Comparison of ENCODE assay signal across 1 cellular context in the genomic region with DNA sequence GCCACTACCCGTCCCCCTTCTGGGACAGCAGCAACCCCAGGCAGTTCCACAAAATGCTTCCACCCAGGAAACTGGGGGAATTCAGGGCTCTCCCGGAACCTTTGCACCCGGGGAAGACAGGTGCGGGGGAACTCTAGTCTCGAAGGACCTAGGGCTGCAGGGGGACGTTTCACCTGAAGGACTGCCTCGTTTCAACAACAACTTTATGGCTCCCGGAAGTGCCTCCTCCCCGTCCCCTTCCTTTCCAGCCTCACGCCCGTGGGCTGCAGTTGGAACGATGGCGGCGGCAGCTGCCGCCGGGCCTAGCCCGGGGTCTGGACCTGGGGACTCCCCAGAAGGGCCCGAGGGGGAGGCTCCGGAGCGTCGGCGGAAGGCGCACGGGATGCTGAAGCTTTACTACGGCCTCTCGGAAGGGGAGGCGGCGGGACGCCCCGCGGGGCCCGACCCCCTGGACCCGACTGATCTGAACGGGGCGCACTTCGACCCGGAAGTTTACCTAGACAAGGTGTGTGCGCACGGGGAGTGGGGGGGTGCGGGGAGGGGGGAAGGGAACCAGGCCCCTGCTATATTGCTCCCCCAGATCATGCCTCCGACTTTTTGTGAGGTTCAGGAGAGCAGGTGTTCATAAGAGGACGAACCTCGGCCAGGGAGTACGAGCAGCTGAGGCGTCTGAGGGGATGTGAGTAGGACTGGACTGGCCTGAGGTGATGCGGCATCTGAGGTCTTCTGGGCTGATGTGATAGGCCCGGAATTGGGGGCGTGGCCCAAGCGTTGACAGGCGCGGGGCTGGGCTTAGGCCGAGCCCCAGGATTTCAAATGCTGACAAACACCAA.
TF ChIP-seq lines count a peak whose summit lies in the region.

A gene (plus strand): TSS at position 241 of the 833 bp plus-strand sequence. CDS start 37 bp downstream, at position 278.

TF ChIP-seq in HepG2, 621 proteins besides CTCF, POLR2A, EP300 and RAD21 (continued from another document and continues in another):
- TF ChIP-seq, protein P1, sequence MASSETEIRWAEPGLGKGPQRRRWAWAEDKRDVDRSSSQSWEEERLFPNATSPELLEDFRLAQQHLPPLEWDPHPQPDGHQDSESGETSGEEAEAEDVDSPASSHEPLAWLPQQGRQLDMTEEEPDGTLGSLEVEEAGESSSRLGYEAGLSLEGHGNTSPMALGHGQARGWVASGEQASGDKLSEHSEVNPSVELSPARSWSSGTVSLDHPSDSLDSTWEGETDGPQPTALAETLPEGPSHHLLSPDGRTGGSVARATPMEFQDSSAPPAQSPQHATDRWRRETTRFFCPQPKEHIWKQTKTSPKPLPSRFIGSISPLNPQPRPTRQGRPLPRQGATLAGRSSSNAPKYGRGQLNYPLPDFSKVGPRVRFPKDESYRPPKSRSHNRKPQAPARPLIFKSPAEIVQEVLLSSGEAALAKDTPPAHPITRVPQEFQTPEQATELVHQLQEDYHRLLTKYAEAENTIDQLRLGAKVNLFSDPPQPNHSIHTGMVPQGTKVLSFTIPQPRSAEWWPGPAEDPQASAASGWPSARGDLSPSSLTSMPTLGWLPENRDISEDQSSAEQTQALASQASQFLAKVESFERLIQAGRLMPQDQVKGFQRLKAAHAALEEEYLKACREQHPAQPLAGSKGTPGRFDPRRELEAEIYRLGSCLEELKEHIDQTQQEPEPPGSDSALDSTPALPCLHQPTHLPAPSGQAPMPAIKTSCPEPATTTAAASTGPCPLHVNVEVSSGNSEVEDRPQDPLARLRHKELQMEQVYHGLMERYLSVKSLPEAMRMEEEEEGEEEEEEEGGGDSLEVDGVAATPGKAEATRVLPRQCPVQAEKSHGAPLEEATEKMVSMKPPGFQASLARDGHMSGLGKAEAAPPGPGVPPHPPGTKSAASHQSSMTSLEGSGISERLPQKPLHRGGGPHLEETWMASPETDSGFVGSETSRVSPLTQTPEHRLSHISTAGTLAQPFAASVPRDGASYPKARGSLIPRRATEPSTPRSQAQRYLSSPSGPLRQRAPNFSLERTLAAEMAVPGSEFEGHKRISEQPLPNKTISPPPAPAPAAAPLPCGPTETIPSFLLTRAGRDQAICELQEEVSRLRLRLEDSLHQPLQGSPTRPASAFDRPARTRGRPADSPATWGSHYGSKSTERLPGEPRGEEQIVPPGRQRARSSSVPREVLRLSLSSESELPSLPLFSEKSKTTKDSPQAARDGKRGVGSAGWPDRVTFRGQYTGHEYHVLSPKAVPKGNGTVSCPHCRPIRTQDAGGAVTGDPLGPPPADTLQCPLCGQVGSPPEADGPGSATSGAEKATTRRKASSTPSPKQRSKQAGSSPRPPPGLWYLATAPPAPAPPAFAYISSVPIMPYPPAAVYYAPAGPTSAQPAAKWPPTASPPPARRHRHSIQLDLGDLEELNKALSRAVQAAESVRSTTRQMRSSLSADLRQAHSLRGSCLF (CRISPR knock-in tag; IDR thresholded peaks at IDR 0.05; ENCODE audit: borderline replicate concordance): no peak
- TF ChIP-seq NFE2 (CRISPR knock-in tag; IDR thresholded peaks at IDR 0.05) (no peak), PPARG (CRISPR knock-in tag; conservative IDR thresholded peaks at IDR 0.05) (0 out of 2 replicates have a peak, but pooled peaks have one; percentile 40), TRIM24 (CRISPR knock-in tag; IDR thresholded peaks at IDR 0.05) (no peak), JDP2 (CRISPR knock-in tag; IDR thresholded peaks at IDR 0.05; ENCODE audit: borderline replicate concordance) (no peak), ZNF746 (CRISPR knock-in tag; IDR thresholded peaks at IDR 0.05) (peak; percentile 65), NKX3-1 (CRISPR knock-in tag; IDR thresholded peaks at IDR 0.05) (peak; percentile 65), FOXA3 (CRISPR knock-in tag; IDR thresholded peaks at IDR 0.05) (peak; percentile 77), ZNF317 (CRISPR knock-in tag; IDR thresholded peaks at IDR 0.05) (peak; percentile 63; the same call in 1 of the 2 replicates), DNMT1 (CRISPR knock-in tag; IDR thresholded peaks at IDR 0.05) (no peak; the same call in 1 of the 2 replicates), ZSCAN25 (CRISPR knock-in tag; IDR thresholded peaks at IDR 0.05) (0 out of 2 replicates have a peak, but pooled peaks have one; percentile 22), ZNF331 (CRISPR knock-in tag; IDR thresholded peaks at IDR 0.05) (peak; percentile 83), HOXD1 (CRISPR knock-in tag; IDR thresholded peaks at IDR 0.05) (peak; percentile 86), ZNF562 (CRISPR knock-in tag; IDR thresholded peaks at IDR 0.05; ENCODE audit: borderline replicate concordance) (no peak), ELF1 (CRISPR knock-in tag; IDR thresholded peaks at IDR 0.05) (peak; percentile 92), NCOR1 (IDR thresholded peaks at IDR 0.05; ENCODE audit: borderline replicate concordance, low read length) (peak; percentile 90), SIX4 (CRISPR knock-in tag; IDR thresholded peaks at IDR 0.05) (peak; percentile 64; the same call in 1 of the 2 replicates), ZNF260 (CRISPR knock-in tag; IDR thresholded peaks at IDR 0.05; ENCODE audit: borderline replicate concordance, low read depth) (no peak), KLF11 (CRISPR knock-in tag; IDR thresholded peaks at IDR 0.05) (no peak), RBAK (CRISPR knock-in tag; IDR thresholded peaks at IDR 0.05) (no peak), IKZF1 (IDR thresholded peaks at IDR 0.05) (no peak), ATF7-NPFF (CRISPR knock-in tag; IDR thresholded peaks at IDR 0.05; ENCODE audit: low read depth) (no peak; the same call in 1 of the 2 replicates), CEBPG (CRISPR knock-in tag; IDR thresholded peaks at IDR 0.05) (0 out of 2 replicates have a peak, but pooled peaks have one; percentile 34), ARNT2 (CRISPR knock-in tag; IDR thresholded peaks at IDR 0.05; ENCODE audit: low read depth) (no peak), MAFK (conservative IDR thresholded peaks at IDR 0.05 in 1 of 2, IDR thresholded peaks at IDR 0.05 in 1 of 2; ENCODE audit: low read length in 2 of 2) (no peak), ZNF292 (CRISPR knock-in tag; IDR thresholded peaks at IDR 0.05; ENCODE audit: borderline replicate concordance, low read depth) (no peak), ARHGAP35 (CRISPR knock-in tag; IDR thresholded peaks at IDR 0.05; ENCODE audit: borderline replicate concordance) (no peak), GZF1 (CRISPR knock-in tag; IDR thresholded peaks at IDR 0.05) (no peak), ZKSCAN8 (CRISPR knock-in tag; IDR thresholded peaks at IDR 0.05; ENCODE audit: borderline replicate concordance) (peak; percentile 38; the same call in 1 of the 2 replicates), ZNF543 (CRISPR knock-in tag; IDR thresholded peaks at IDR 0.05) (0 out of 2 replicates have a peak, but pooled peaks have one; percentile 27), MEF2D (CRISPR knock-in tag; IDR thresholded peaks at IDR 0.05) (peak; percentile 59; the same call in 1 of the 2 replicates), ZNF282 (IDR thresholded peaks at IDR 0.05; ENCODE audit: partially characterized antibody) (no peak), SRF (IDR thresholded peaks at IDR 0.05; ENCODE audit: low read depth, low read length) (peak; percentile 89)
- TF ChIP-seq, protein P2, sequence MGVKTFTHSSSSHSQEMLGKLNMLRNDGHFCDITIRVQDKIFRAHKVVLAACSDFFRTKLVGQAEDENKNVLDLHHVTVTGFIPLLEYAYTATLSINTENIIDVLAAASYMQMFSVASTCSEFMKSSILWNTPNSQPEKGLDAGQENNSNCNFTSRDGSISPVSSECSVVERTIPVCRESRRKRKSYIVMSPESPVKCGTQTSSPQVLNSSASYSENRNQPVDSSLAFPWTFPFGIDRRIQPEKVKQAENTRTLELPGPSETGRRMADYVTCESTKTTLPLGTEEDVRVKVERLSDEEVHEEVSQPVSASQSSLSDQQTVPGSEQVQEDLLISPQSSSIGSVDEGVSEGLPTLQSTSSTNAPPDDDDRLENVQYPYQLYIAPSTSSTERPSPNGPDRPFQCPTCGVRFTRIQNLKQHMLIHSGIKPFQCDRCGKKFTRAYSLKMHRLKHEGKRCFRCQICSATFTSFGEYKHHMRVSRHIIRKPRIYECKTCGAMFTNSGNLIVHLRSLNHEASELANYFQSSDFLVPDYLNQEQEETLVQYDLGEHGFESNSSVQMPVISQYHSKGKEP (CRISPR knock-in tag; IDR thresholded peaks at IDR 0.05): no peak; the same call in 1 of the 2 replicates
- TF ChIP-seq, protein P3, sequence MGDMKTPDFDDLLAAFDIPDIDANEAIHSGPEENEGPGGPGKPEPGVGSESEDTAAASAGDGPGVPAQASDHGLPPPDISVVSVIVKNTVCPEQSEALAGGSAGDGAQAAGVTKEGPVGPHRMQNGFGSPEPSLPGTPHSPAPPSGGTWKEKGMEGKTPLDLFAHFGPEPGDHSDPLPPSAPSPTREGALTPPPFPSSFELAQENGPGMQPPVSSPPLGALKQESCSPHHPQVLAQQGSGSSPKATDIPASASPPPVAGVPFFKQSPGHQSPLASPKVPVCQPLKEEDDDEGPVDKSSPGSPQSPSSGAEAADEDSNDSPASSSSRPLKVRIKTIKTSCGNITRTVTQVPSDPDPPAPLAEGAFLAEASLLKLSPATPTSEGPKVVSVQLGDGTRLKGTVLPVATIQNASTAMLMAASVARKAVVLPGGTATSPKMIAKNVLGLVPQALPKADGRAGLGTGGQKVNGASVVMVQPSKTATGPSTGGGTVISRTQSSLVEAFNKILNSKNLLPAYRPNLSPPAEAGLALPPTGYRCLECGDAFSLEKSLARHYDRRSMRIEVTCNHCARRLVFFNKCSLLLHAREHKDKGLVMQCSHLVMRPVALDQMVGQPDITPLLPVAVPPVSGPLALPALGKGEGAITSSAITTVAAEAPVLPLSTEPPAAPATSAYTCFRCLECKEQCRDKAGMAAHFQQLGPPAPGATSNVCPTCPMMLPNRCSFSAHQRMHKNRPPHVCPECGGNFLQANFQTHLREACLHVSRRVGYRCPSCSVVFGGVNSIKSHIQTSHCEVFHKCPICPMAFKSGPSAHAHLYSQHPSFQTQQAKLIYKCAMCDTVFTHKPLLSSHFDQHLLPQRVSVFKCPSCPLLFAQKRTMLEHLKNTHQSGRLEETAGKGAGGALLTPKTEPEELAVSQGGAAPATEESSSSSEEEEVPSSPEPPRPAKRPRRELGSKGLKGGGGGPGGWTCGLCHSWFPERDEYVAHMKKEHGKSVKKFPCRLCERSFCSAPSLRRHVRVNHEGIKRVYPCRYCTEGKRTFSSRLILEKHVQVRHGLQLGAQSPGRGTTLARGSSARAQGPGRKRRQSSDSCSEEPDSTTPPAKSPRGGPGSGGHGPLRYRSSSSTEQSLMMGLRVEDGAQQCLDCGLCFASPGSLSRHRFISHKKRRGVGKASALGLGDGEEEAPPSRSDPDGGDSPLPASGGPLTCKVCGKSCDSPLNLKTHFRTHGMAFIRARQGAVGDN (CRISPR knock-in tag; IDR thresholded peaks at IDR 0.05): peak; percentile 81
- TF ChIP-seq, protein P4, sequence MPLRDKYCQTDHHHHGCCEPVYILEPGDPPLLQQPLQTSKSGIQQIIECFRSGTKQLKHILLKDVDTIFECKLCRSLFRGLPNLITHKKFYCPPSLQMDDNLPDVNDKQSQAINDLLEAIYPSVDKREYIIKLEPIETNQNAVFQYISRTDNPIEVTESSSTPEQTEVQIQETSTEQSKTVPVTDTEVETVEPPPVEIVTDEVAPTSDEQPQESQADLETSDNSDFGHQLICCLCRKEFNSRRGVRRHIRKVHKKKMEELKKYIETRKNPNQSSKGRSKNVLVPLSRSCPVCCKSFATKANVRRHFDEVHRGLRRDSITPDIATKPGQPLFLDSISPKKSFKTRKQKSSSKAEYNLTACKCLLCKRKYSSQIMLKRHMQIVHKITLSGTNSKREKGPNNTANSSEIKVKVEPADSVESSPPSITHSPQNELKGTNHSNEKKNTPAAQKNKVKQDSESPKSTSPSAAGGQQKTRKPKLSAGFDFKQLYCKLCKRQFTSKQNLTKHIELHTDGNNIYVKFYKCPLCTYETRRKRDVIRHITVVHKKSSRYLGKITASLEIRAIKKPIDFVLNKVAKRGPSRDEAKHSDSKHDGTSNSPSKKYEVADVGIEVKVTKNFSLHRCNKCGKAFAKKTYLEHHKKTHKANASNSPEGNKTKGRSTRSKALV (CRISPR knock-in tag; IDR thresholded peaks at IDR 0.05): no peak
- TF ChIP-seq, protein P5, sequence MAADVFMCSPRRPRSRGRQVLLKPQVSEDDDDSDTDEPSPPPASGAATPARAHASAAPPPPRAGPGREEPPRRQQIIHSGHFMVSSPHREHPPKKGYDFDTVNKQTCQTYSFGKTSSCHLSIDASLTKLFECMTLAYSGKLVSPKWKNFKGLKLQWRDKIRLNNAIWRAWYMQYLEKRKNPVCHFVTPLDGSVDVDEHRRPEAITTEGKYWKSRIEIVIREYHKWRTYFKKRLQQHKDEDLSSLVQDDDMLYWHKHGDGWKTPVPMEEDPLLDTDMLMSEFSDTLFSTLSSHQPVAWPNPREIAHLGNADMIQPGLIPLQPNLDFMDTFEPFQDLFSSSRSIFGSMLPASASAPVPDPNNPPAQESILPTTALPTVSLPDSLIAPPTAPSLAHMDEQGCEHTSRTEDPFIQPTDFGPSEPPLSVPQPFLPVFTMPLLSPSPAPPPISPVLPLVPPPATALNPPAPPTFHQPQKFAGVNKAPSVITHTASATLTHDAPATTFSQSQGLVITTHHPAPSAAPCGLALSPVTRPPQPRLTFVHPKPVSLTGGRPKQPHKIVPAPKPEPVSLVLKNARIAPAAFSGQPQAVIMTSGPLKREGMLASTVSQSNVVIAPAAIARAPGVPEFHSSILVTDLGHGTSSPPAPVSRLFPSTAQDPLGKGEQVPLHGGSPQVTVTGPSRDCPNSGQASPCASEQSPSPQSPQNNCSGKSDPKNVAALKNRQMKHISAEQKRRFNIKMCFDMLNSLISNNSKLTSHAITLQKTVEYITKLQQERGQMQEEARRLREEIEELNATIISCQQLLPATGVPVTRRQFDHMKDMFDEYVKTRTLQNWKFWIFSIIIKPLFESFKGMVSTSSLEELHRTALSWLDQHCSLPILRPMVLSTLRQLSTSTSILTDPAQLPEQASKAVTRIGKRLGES (CRISPR knock-in tag; IDR thresholded peaks at IDR 0.05; ENCODE audit: borderline replicate concordance): peak; percentile 14; the same call in 1 of the 2 replicates
- TF ChIP-seq, protein P6, sequence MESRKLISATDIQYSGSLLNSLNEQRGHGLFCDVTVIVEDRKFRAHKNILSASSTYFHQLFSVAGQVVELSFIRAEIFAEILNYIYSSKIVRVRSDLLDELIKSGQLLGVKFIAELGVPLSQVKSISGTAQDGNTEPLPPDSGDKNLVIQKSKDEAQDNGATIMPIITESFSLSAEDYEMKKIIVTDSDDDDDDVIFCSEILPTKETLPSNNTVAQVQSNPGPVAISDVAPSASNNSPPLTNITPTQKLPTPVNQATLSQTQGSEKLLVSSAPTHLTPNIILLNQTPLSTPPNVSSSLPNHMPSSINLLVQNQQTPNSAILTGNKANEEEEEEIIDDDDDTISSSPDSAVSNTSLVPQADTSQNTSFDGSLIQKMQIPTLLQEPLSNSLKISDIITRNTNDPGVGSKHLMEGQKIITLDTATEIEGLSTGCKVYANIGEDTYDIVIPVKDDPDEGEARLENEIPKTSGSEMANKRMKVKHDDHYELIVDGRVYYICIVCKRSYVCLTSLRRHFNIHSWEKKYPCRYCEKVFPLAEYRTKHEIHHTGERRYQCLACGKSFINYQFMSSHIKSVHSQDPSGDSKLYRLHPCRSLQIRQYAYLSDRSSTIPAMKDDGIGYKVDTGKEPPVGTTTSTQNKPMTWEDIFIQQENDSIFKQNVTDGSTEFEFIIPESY (CRISPR knock-in tag; IDR thresholded peaks at IDR 0.05): peak; percentile 83
- TF ChIP-seq, protein P7, sequence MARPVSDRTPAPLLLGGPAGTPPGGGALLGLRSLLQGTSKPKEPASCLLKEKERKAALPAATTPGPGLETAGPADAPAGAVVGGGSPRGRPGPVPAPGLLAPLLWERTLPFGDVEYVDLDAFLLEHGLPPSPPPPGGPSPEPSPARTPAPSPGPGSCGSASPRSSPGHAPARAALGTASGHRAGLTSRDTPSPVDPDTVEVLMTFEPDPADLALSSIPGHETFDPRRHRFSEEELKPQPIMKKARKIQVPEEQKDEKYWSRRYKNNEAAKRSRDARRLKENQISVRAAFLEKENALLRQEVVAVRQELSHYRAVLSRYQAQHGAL (CRISPR knock-in tag; IDR thresholded peaks at IDR 0.05; ENCODE audit: not compliant biosample characterization): no peak
- TF ChIP-seq, protein P8, sequence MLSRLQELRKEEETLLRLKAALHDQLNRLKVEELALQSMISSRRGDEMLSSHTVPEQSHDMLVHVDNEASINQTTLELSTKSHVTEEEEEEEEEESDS (CRISPR knock-in tag; IDR thresholded peaks at IDR 0.05; ENCODE audit: borderline replicate concordance): no peak
